Comparison of ENCODE assay signal across 8 cellular contexts in genomic region chr3:183306798-183307671, GRCh38.
A peak's percentile ranks its signal among the peaks of the same experiment; 100 is the strongest.
DNase-seq lines count a peak whose midpoint lies in the region; ATAC-seq lines count a peak whose summit lies in the region.

No MANE protein-coding gene starts in this region.

- peak overlapping the region; percentile 48 for H3K27ac Mint-ChIP-seq in activated naive CD8-positive, alpha-beta T cell treated with anti-CD3 and anti-CD28 coated beads, Interleukin-2, amount 50 U/mL, for 24 hours

- DNase-seq in GF-D8 (lab: John Stamatoyannopoulos, UW) (peak; percentile 81), NOMO-1 treated with dmso at 0.1 percent for 144 hours (lab: John Stamatoyannopoulos, UW; ENCODE audit: unreplicated experiment) (peak; percentile 95), iPS-NIHi11 (ENCODE audit: low spot score) (peak; percentile 33), foreskin melanocyte (no peak)
- peak; percentile 59 for DNase-seq in activated naive CD8-positive, alpha-beta T cell treated with anti-CD3 and anti-CD28 coated beads, Interleukin-2, amount 50 U/mL, for 24 hours
- DNase-seq in stimulated activated CD4-positive, alpha-beta T cell treated with anti-CD3 and anti-CD28 coated beads, Interleukin-15, amount 100 ng/mL, for 24 hours: peak; percentile 65
- DNase-seq in central memory CD4-positive, alpha-beta T cell: no peak

- no peaks in the 10 kb centered on the region for H3K9me3 Mint-ChIP-seq in activated naive CD8-positive, alpha-beta T cell treated with anti-CD3 and anti-CD28 coated beads, Interleukin-2, amount 50 U/mL, for 24 hours

- H3K4me3 Mint-ChIP-seq in activated naive CD8-positive, alpha-beta T cell treated with anti-CD3 and anti-CD28 coated beads, Interleukin-2, amount 50 U/mL, for 24 hours: peak overlapping the region; percentile 33

- H3K36me3 Mint-ChIP-seq in activated naive CD8-positive, alpha-beta T cell treated with anti-CD3 and anti-CD28 coated beads, Interleukin-2, amount 50 U/mL, for 24 hours (ENCODE audit: low read depth): no peaks in the 10 kb centered on the region

- ATAC-seq in HG02623 (IDR thresholded peaks at IDR 0.05; ENCODE audit: unreplicated experiment): peak; percentile 77
- ATAC-seq in activated naive CD8-positive, alpha-beta T cell treated with anti-CD3 and anti-CD28 coated beads, Interleukin-2, amount 50 U/mL, for 24 hours: peak; percentile 98

- H3K27me3 Mint-ChIP-seq in activated naive CD8-positive, alpha-beta T cell treated with anti-CD3 and anti-CD28 coated beads, Interleukin-2, amount 50 U/mL, for 24 hours: no peaks in the 10 kb centered on the region

- H3K4me1 Mint-ChIP-seq in activated naive CD8-positive, alpha-beta T cell treated with anti-CD3 and anti-CD28 coated beads, Interleukin-2, amount 50 U/mL, for 24 hours: peaks cover 31% of the 10 kb centered on the region

Comparison
In these comparisons a context has a peak if more than half of its experiments do, and no peak if none do; other contexts are left out.
1. DNase-seq: peak in GF-D8 (single experiment), NOMO-1 treated with dmso at 0.1 percent for 144 hours (single experiment), activated naive CD8-positive, alpha-beta T cell treated with anti-CD3 and anti-CD28 coated beads, Interleukin-2, amount 50 U/mL, for 24 hours (single experiment), iPS-NIHi11 (single experiment) and stimulated activated CD4-positive, alpha-beta T cell treated with anti-CD3 and anti-CD28 coated beads, Interleukin-15, amount 100 ng/mL, for 24 hours (single experiment); none in central memory CD4-positive, alpha-beta T cell (single experiment) and foreskin melanocyte (single experiment).